Comparison of ENCODE assay signal across 1 cellular context in the genomic region with DNA sequence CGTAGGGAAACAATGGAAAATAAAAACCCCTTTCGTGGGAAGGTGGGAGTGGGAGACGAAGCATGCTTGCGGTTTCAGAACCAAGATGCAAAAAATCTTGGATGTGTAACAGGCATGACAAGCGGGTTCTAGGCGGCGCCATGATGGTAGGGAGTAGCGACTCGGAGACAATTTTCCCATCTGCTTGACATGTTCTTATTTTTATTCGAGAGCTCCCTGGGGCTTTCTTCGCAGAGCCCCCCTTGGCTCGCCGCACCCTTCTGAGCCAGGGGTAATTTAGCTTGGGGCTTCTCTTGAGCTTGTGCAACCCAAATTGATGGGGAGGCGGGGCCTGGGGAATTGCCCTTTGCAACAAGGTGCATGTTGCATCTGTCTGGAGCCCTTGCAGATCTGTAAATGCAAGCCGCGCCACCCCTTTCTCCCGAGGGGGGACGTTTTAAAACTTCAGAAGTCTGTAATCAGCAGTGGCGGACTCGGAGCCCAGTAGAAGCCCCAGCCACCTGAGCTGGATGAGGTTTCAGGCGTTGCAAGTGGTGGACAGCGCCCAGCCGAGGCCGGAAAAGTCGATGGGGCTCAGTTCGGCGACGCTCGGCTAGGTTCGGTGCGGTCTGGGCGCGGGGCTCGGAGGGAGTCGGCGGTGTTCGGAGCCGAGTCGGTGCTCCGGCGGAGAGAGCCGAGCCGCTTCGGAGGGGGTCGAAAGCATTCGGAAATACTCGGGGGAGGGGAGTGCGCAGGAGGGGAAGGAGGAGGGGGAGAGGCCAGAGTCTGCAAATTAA.
A peak's percentile ranks its signal among the peaks of the same experiment; 100 is the strongest.
TF ChIP-seq lines count a peak whose summit lies in the region.

No MANE protein-coding gene starts in this region.

TF ChIP-seq in HepG2, 621 proteins besides CTCF, POLR2A, EP300 and RAD21 (continued from another document and continues in another):
- TF ChIP-seq, protein P1, sequence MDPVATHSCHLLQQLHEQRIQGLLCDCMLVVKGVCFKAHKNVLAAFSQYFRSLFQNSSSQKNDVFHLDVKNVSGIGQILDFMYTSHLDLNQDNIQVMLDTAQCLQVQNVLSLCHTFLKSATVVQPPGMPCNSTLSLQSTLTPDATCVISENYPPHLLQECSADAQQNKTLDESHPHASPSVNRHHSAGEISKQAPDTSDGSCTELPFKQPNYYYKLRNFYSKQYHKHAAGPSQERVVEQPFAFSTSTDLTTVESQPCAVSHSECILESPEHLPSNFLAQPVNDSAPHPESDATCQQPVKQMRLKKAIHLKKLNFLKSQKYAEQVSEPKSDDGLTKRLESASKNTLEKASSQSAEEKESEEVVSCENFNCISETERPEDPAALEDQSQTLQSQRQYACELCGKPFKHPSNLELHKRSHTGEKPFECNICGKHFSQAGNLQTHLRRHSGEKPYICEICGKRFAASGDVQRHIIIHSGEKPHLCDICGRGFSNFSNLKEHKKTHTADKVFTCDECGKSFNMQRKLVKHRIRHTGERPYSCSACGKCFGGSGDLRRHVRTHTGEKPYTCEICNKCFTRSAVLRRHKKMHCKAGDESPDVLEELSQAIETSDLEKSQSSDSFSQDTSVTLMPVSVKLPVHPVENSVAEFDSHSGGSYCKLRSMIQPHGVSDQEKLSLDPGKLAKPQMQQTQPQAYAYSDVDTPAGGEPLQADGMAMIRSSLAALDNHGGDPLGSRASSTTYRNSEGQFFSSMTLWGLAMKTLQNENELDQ (CRISPR knock-in tag; IDR thresholded peaks at IDR 0.05; ENCODE audit: borderline replicate concordance) = no peak
- TF ChIP-seq FOXP1 (IDR thresholded peaks at IDR 0.05) (no peak), FOXP1 (CRISPR knock-in tag; IDR thresholded peaks at IDR 0.05) (no peak), KDM4B (CRISPR knock-in tag; IDR thresholded peaks at IDR 0.05) (no peak), HCFC1 (IDR thresholded peaks at IDR 0.05; ENCODE audit: low read depth, low read length) (no peak), ZNF432 (CRISPR knock-in tag; IDR thresholded peaks at IDR 0.05; ENCODE audit: borderline replicate concordance) (no peak), RARG (CRISPR knock-in tag; IDR thresholded peaks at IDR 0.05; ENCODE audit: low read depth) (no peak), ZNF850 (CRISPR knock-in tag; conservative IDR thresholded peaks at IDR 0.05) (no peak), HDAC6 (IDR thresholded peaks at IDR 0.05; ENCODE audit: low read depth, low read length) (no peak), HNRNPLL (IDR thresholded peaks at IDR 0.05; ENCODE audit: low read depth, low read length, poor library complexity, severe bottlenecking) (peak; percentile 40), HNRNPL (IDR thresholded peaks at IDR 0.05; ENCODE audit: low read depth, low read length) (no peak), CBX1 (IDR thresholded peaks at IDR 0.05; ENCODE audit: low read depth) (peak; percentile 81), FOXK2 (IDR thresholded peaks at IDR 0.05) (no peak), CHCHD3 (CRISPR knock-in tag; IDR thresholded peaks at IDR 0.05) (no peak), ZBTB20 (CRISPR knock-in tag; IDR thresholded peaks at IDR 0.05; ENCODE audit: borderline replicate concordance, low read depth) (peak; percentile 62; the same call in 1 of the 2 replicates), ZNF160 (CRISPR knock-in tag; IDR thresholded peaks at IDR 0.05) (no peak), U2AF2 (IDR thresholded peaks at IDR 0.05; ENCODE audit: low read depth, low read length) (no peak), TGIF2 (CRISPR knock-in tag; IDR thresholded peaks at IDR 0.05) (0 out of 2 replicates have a peak, but pooled peaks have one; percentile 3), SALL1 (CRISPR knock-in tag; IDR thresholded peaks at IDR 0.05) (peak; percentile 58; the same call in 1 of the 2 replicates), ZNF431 (CRISPR knock-in tag; IDR thresholded peaks at IDR 0.05; ENCODE audit: borderline replicate concordance, low read depth) (no peak), NFATC3 (CRISPR knock-in tag; IDR thresholded peaks at IDR 0.05) (no peak), ZNF547 (CRISPR knock-in tag; IDR thresholded peaks at IDR 0.05) (no peak), NFE2L2 (IDR thresholded peaks at IDR 0.05; ENCODE audit: low read length) (no peak), ZNF317 (CRISPR knock-in tag; IDR thresholded peaks at IDR 0.05) (no peak), ZNF138 (CRISPR knock-in tag; IDR thresholded peaks at IDR 0.05; ENCODE audit: low read depth) (no peak)
- TF ChIP-seq, protein P2, sequence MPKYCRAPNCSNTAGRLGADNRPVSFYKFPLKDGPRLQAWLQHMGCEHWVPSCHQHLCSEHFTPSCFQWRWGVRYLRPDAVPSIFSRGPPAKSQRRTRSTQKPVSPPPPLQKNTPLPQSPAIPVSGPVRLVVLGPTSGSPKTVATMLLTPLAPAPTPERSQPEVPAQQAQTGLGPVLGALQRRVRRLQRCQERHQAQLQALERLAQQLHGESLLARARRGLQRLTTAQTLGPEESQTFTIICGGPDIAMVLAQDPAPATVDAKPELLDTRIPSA (CRISPR knock-in tag; IDR thresholded peaks at IDR 0.05; ENCODE audit: borderline replicate concordance) = no peak
- TF ChIP-seq, protein P3, sequence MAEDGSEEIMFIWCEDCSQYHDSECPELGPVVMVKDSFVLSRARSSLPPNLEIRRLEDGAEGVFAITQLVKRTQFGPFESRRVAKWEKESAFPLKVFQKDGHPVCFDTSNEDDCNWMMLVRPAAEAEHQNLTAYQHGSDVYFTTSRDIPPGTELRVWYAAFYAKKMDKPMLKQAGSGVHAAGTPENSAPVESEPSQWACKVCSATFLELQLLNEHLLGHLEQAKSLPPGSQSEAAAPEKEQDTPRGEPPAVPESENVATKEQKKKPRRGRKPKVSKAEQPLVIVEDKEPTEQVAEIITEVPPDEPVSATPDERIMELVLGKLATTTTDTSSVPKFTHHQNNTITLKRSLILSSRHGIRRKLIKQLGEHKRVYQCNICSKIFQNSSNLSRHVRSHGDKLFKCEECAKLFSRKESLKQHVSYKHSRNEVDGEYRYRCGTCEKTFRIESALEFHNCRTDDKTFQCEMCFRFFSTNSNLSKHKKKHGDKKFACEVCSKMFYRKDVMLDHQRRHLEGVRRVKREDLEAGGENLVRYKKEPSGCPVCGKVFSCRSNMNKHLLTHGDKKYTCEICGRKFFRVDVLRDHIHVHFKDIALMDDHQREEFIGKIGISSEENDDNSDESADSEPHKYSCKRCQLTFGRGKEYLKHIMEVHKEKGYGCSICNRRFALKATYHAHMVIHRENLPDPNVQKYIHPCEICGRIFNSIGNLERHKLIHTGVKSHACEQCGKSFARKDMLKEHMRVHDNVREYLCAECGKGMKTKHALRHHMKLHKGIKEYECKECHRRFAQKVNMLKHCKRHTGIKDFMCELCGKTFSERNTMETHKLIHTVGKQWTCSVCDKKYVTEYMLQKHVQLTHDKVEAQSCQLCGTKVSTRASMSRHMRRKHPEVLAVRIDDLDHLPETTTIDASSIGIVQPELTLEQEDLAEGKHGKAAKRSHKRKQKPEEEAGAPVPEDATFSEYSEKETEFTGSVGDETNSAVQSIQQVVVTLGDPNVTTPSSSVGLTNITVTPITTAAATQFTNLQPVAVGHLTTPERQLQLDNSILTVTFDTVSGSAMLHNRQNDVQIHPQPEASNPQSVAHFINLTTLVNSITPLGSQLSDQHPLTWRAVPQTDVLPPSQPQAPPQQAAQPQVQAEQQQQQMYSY (CRISPR knock-in tag; IDR thresholded peaks at IDR 0.05) = 0 out of 2 replicates have a peak, but pooled peaks have one; percentile 17
- TF ChIP-seq, protein P4, sequence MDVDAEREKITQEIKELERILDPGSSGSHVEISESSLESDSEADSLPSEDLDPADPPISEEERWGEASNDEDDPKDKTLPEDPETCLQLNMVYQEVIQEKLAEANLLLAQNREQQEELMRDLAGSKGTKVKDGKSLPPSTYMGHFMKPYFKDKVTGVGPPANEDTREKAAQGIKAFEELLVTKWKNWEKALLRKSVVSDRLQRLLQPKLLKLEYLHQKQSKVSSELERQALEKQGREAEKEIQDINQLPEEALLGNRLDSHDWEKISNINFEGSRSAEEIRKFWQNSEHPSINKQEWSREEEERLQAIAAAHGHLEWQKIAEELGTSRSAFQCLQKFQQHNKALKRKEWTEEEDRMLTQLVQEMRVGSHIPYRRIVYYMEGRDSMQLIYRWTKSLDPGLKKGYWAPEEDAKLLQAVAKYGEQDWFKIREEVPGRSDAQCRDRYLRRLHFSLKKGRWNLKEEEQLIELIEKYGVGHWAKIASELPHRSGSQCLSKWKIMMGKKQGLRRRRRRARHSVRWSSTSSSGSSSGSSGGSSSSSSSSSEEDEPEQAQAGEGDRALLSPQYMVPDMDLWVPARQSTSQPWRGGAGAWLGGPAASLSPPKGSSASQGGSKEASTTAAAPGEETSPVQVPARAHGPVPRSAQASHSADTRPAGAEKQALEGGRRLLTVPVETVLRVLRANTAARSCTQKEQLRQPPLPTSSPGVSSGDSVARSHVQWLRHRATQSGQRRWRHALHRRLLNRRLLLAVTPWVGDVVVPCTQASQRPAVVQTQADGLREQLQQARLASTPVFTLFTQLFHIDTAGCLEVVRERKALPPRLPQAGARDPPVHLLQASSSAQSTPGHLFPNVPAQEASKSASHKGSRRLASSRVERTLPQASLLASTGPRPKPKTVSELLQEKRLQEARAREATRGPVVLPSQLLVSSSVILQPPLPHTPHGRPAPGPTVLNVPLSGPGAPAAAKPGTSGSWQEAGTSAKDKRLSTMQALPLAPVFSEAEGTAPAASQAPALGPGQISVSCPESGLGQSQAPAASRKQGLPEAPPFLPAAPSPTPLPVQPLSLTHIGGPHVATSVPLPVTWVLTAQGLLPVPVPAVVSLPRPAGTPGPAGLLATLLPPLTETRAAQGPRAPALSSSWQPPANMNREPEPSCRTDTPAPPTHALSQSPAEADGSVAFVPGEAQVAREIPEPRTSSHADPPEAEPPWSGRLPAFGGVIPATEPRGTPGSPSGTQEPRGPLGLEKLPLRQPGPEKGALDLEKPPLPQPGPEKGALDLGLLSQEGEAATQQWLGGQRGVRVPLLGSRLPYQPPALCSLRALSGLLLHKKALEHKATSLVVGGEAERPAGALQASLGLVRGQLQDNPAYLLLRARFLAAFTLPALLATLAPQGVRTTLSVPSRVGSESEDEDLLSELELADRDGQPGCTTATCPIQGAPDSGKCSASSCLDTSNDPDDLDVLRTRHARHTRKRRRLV (CRISPR knock-in tag; IDR thresholded peaks at IDR 0.05) = no peak
- TF ChIP-seq, protein P5, sequence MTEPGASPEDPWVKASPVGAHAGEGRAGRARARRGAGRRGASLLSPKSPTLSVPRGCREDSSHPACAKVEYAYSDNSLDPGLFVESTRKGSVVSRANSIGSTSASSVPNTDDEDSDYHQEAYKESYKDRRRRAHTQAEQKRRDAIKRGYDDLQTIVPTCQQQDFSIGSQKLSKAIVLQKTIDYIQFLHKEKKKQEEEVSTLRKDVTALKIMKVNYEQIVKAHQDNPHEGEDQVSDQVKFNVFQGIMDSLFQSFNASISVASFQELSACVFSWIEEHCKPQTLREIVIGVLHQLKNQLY (CRISPR knock-in tag; IDR thresholded peaks at IDR 0.05) = no peak
- TF ChIP-seq, protein P6, sequence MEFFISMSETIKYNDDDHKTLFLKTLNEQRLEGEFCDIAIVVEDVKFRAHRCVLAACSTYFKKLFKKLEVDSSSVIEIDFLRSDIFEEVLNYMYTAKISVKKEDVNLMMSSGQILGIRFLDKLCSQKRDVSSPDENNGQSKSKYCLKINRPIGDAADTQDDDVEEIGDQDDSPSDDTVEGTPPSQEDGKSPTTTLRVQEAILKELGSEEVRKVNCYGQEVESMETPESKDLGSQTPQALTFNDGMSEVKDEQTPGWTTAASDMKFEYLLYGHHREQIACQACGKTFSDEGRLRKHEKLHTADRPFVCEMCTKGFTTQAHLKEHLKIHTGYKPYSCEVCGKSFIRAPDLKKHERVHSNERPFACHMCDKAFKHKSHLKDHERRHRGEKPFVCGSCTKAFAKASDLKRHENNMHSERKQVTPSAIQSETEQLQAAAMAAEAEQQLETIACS (CRISPR knock-in tag; IDR thresholded peaks at IDR 0.05) = 0 out of 2 replicates have a peak, but pooled peaks have one; percentile 25
- TF ChIP-seq, protein P7, sequence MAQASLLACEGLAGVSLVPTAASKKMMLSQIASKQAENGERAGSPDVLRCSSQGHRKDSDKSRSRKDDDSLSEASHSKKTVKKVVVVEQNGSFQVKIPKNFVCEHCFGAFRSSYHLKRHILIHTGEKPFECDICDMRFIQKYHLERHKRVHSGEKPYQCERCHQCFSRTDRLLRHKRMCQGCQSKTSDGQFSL (CRISPR knock-in tag; IDR thresholded peaks at IDR 0.05) = no peak
- TF ChIP-seq, protein P8, sequence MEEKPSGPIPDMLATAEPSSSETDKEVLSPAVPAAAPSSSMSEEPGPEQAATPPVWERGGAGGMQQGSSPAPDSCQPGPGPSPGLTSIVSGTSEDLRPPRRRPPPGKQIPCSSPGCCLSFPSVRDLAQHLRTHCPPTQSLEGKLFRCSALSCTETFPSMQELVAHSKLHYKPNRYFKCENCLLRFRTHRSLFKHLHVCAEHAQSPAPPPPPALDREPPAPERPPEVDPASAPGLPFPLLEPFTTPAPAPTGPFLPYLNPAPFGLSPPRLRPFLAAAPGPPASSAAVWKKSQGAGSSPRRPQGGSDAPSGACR (CRISPR knock-in tag; IDR thresholded peaks at IDR 0.05) = no peak
- TF ChIP-seq, protein P9, sequence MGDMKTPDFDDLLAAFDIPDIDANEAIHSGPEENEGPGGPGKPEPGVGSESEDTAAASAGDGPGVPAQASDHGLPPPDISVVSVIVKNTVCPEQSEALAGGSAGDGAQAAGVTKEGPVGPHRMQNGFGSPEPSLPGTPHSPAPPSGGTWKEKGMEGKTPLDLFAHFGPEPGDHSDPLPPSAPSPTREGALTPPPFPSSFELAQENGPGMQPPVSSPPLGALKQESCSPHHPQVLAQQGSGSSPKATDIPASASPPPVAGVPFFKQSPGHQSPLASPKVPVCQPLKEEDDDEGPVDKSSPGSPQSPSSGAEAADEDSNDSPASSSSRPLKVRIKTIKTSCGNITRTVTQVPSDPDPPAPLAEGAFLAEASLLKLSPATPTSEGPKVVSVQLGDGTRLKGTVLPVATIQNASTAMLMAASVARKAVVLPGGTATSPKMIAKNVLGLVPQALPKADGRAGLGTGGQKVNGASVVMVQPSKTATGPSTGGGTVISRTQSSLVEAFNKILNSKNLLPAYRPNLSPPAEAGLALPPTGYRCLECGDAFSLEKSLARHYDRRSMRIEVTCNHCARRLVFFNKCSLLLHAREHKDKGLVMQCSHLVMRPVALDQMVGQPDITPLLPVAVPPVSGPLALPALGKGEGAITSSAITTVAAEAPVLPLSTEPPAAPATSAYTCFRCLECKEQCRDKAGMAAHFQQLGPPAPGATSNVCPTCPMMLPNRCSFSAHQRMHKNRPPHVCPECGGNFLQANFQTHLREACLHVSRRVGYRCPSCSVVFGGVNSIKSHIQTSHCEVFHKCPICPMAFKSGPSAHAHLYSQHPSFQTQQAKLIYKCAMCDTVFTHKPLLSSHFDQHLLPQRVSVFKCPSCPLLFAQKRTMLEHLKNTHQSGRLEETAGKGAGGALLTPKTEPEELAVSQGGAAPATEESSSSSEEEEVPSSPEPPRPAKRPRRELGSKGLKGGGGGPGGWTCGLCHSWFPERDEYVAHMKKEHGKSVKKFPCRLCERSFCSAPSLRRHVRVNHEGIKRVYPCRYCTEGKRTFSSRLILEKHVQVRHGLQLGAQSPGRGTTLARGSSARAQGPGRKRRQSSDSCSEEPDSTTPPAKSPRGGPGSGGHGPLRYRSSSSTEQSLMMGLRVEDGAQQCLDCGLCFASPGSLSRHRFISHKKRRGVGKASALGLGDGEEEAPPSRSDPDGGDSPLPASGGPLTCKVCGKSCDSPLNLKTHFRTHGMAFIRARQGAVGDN (CRISPR knock-in tag; IDR thresholded peaks at IDR 0.05) = peak; percentile 32; the same call in 1 of the 2 replicates
- TF ChIP-seq, protein P10, sequence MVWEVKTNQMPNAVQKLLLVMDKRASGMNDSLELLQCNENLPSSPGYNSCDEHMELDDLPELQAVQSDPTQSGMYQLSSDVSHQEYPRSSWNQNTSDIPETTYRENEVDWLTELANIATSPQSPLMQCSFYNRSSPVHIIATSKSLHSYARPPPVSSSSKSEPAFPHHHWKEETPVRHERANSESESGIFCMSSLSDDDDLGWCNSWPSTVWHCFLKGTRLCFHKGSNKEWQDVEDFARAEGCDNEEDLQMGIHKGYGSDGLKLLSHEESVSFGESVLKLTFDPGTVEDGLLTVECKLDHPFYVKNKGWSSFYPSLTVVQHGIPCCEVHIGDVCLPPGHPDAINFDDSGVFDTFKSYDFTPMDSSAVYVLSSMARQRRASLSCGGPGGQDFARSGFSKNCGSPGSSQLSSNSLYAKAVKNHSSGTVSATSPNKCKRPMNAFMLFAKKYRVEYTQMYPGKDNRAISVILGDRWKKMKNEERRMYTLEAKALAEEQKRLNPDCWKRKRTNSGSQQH (CRISPR knock-in tag; IDR thresholded peaks at IDR 0.05; ENCODE audit: low read depth) = 0 out of 2 replicates have a peak, but pooled peaks have one; percentile 52
